ENCODE assay signal across 4 cellular contexts in the genomic region with DNA sequence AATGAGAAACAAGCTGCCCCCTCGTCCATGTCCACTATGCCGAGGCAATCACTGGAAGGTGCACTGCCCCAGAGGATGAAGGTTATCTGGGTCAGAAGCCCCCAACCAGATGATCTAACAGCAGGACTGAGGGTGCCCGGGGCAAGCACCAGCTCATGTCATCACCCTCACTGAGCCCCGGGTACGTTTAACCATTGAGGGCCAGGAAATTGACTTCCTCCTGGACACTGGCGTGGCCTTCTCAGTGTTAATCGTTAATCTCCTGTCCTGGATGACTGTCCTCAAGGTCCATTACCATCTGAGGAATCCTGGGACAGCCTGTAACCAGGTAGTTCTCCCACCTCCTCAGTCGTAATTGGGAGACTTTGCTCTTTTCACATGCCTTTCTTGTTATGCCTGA. TPM values are rescaled to one million over a fixed set of nuclear protein-coding genes. Genes with fewer than 3 reads are reported as not detected.
"Had no signal": no experiment of that assay in that cellular context is flagged by ENCODE, and none has a peak within 500 bp of the region (broad histone marks: within the 10 kb centered on the region; RNA-seq: fewer than 3 reads in every experiment).

No MANE protein-coding gene starts in this region.

RNA-seq across cellular contexts. Expression of a gene that starts 11.7 kb away (rescaled TPM):
- total RNA-seq: LHCN-M2, M059J, MCF 10A, NCI-H460 had no signal

RNA-seq across cellular contexts. Expression of a gene that starts 12.7 kb away (rescaled TPM):
- total RNA-seq: LHCN-M2, M059J, MCF 10A, NCI-H460 had no signal

RNA-seq across cellular contexts. Expression of a gene that starts 18.0 kb away (rescaled TPM):
- total RNA-seq: LHCN-M2, M059J, MCF 10A, NCI-H460 had no signal

RNA-seq across cellular contexts. Expression of a gene that starts 24.3 kb away (rescaled TPM):
- total RNA-seq: LHCN-M2, M059J, MCF 10A, NCI-H460 had no signal
